ENCODE assay signal across 9 cellular contexts in the genomic region with DNA sequence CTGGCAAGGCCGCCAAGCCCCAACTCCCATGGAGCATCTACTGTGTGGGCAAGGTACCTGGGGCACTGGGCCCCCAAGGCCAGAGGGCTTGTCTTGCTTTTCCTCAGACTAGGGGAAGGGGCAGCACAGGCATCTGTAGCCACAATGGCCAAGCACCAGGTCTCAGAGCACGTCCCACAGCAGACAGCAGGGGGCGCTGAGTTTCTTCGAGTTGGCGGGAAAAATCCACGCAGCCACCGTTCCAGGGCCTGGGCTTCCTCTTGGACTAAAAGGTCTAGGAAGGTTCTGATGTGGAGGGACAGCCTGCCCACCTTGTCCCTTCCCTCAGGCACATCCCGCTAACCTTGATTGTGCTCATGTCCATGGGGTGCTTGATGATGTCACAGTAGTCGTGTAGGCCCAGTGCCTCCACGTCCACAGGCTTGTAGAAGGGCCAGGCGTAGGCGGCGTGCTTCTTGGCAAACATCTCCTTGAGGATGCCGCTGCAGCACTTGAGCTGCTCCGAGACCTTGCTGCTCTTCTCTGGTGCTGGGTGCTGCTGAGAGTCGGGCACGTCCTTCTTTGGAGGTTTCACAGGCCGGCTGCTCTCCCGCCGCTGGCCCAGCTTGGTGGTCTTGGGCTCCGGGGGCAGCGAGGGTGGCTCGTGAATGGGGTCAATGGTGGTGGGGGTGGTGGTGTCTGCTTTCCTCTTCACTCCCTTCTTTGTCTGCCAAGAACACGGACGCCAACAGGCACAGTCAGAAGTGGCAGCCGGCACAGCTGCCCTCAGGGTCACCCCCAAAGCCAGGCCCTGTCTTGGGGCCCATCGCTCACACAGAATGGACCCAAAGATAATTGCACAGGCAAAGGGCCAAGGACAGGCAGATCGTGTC. TPM values are rescaled to one million over a fixed set of nuclear protein-coding genes. Genes with fewer than 3 reads are reported as not detected.
A peak's percentile ranks its signal among the peaks of the same experiment; 100 is the strongest.
DNase-seq lines count a peak whose midpoint lies in the region; ATAC-seq and TF ChIP-seq lines count a peak whose summit lies in the region.
"Had no signal": no experiment of that assay in that cellular context is flagged by ENCODE, and none has a peak within 500 bp of the region (broad histone marks: within the 10 kb centered on the region; RNA-seq: fewer than 3 reads in every experiment).

No MANE protein-coding gene starts in this region.

- 79% methylated on average over 28 of the region's 28 CpGs for WGBS in hepatocyte (ENCODE audit: low lambda C conversion rate, missing lambda C conversion rate)
- 76 to 78% methylated on average over 28 of the region's 28 CpGs for WGBS in sigmoid colon, 2 donors

- H3K4me1 Mint-ChIP-seq in Caco-2 (ENCODE audit: low read depth, unreplicated experiment), result peaks cover 21% of the 10 kb centered on the region

- H3K4me3 ChIP-seq in Caco-2 (ENCODE audit: low read depth, low read length), result no peak overlapping the region
- H3K4me3 ChIP-seq in Jurkat, Clone E6-1 (ENCODE audit: low read length), result no peak overlapping the region
- no peak overlapping the region for H3K4me3 ChIP-seq in hepatocyte
- H3K4me3 ChIP-seq in sigmoid colon, result no peak overlapping the region
- H3K4me3 ChIP-seq: SK-N-MC had no signal

- peaks cover 88% of the 10 kb centered on the region for H3K79me2 ChIP-seq in hepatocyte

- H3K4me1 ChIP-seq in Caco-2, result no peaks in the 10 kb centered on the region
- peaks cover 11% of the 10 kb centered on the region for H3K4me1 ChIP-seq in hepatocyte (ENCODE audit: insufficient read depth)
- H3K4me1 ChIP-seq in sigmoid colon, result peaks cover 0 to 62% (median 58%) of the 10 kb centered on the region in 4 donors

- H4K20me1 ChIP-seq in hepatocyte (ENCODE audit: insufficient read depth, poor library complexity, severe bottlenecking), result peaks cover 75% of the 10 kb centered on the region

- H3K4me3 Mint-ChIP-seq in Caco-2 (ENCODE audit: unreplicated experiment), result no peak overlapping the region

- DNase-seq in Caco-2 (peak; percentile 68 to 84), T-helper 2 cell (peak; percentile 42 to 65 (median 52)), hepatocyte (ENCODE audit: low spot score) (peak; percentile 86), sigmoid colon (peak; percentile 91)
- DNase-seq in Jurkat, Clone E6-1 (ENCODE audit: low read depth, low spot score), result peak; percentile 42

- peak; percentile 70 to 77 for TF ChIP-seq CTCF in Caco-2 (IDR thresholded peaks at IDR 0.05; ENCODE audit: insufficient read depth in 1 of 2, low read depth in 1 of 2, low read length in 1 of 2, severe bottlenecking in 1 of 2, unreplicated experiment in 1 of 2)
- TF ChIP-seq CTCF in hepatocyte (IDR thresholded peaks at IDR 0.05; ENCODE audit: poor library complexity), result peak; percentile 71
- peak; percentile 75 to 89 (median 84) for TF ChIP-seq CTCF in sigmoid colon (IDR thresholded peaks at IDR 0.05)

- no peak overlapping the region for H3K27ac Mint-ChIP-seq in Caco-2 (ENCODE audit: unreplicated experiment)

- no peaks in the 10 kb centered on the region for H3K9me2 ChIP-seq in hepatocyte (replicated peaks; ENCODE audit: insufficient read depth)

- ATAC-seq in HG02588 (IDR thresholded peaks at IDR 0.05; ENCODE audit: unreplicated experiment) (no peak), GM19397 (IDR thresholded peaks at IDR 0.05; ENCODE audit: unreplicated experiment) (no peak)

- CTCF ChIA-PET in Caco-2 (lab: Charles Lee), result interaction anchor here (1.2 kb wide), 1 partner anchor 291 kb away, joined by 4 read pairs; no protein-coding TSS in a partner anchor

- TF ChIP-seq EP300 in sigmoid colon (IDR thresholded peaks at IDR 0.05), result no peak

- H3K27ac ChIP-seq in angular gyrus (ENCODE audit: low read depth, low read length) (peak overlapping the region; percentile 11), hepatocyte (no peak overlapping the region), sigmoid colon (peak overlapping the region; percentile 66 to 89 (median 76))
- H3K27ac ChIP-seq: SK-N-MC had no signal

- BruUV-seq in Caco-2 (replicated peaks; lab: Mats Ljungman, UMichigan), result TSS peak; percentile 36

- TF ChIP-seq POLR2A in sigmoid colon (IDR thresholded peaks at IDR 0.05), result no peak

- peaks cover 8% of the 10 kb centered on the region for H3K36me3 ChIP-seq in Caco-2 (ENCODE audit: control insufficient read depth, insufficient read depth, low read length)
- no peaks in the 10 kb centered on the region for H3K36me3 ChIP-seq in hepatocyte (replicated peaks; ENCODE audit: insufficient read depth, low read depth)
- H3K36me3 ChIP-seq in sigmoid colon, result peaks cover 26 to 76% (median 44%) of the 10 kb centered on the region in 4 donors

- H2AFZ ChIP-seq in hepatocyte, result no peak overlapping the region

- no peaks in the 10 kb centered on the region for H3K9me3 ChIP-seq in Caco-2
- no peaks in the 10 kb centered on the region for H3K9me3 ChIP-seq in hepatocyte (ENCODE audit: low read depth)
- H3K9me3 ChIP-seq in sigmoid colon, result no peaks in the 10 kb centered on the region

- H3K4me2 ChIP-seq in hepatocyte, result no peak overlapping the region

- H3K27me3 ChIP-seq in Caco-2 (replicated peaks; ENCODE audit: control insufficient read depth, insufficient read depth, low read length) (no peaks in the 10 kb centered on the region), hepatocyte (no peaks in the 10 kb centered on the region), sigmoid colon (no peaks in the 10 kb centered on the region)

- no peaks in the 10 kb centered on the region for H3K27me3 Mint-ChIP-seq in Caco-2 (ENCODE audit: insufficient read depth, unreplicated experiment)

- peaks cover 95% of the 10 kb centered on the region for H3K36me3 Mint-ChIP-seq in Caco-2 (ENCODE audit: insufficient read depth, unreplicated experiment)

- intact Hi-C loops in Caco-2 (cut with micrococcal nuclease; ENCODE audit: unreplicated experiment) (loop anchor here (1.0 to 5.0 kb wide), 2 partner anchors 33 to 293 kb away; no protein-coding TSS in a partner anchor), sigmoid colon (cut with DNase I) (loop anchor here (1.0 to 5.0 kb wide), 3 partner anchors 67 to 293 kb away; no protein-coding TSS in a partner anchor)

- no peaks in the 10 kb centered on the region for H3K9me3 Mint-ChIP-seq in Caco-2 (ENCODE audit: unreplicated experiment)

- POLR2A ChIA-PET in Caco-2 (lab: Charles Lee), result interaction anchor here (0.5 kb wide), 1 partner anchor 202 kb away, joined by 4 read pairs; no protein-coding TSS in a partner anchor

RNA-seq across cellular contexts. Expression of gene EPHX3, which starts 32.0 kb away (rescaled TPM):
- 0.97 and 1.2 TPM in 2 replicates for total RNA-seq in Caco-2 (2022)
- polyA plus RNA-seq in Jurkat, Clone E6-1 (2012; ENCODE audit: insufficient read depth, insufficient read length), result 0.49 TPM
- 0.36 and 1.6 TPM in 2 replicates for total RNA-seq in hepatocyte
- polyA plus RNA-seq in hepatocyte, result 3.5 and 3.6 TPM in 2 replicates
- not detected for total RNA-seq in sigmoid colon
- polyA plus RNA-seq in sigmoid colon, result under 1 TPM in 2 of 3 donors, not detected in 1; 0.46 to 0.73 TPM
